20 cellular contexts compared by ENCODE assay signal in genomic region chr19:6032381-6032780, GRCh38.
"Had no signal": no experiment of that assay in that cellular context is flagged by ENCODE, and none has a peak within 500 bp of the region (broad histone marks: within the 10 kb centered on the region; RNA-seq: fewer than 3 reads in every experiment).

No MANE protein-coding gene starts in this region.

- H3K4me3 ChIP-seq: hepatocyte, lower lobe of right lung, prostate gland, right atrium auricular region, suprapubic skin had no signal

- H3K27me3 ChIP-seq: hepatocyte, right atrium auricular region, suprapubic skin had no signal

- H3K4me3 Mint-ChIP-seq: activated CD4-positive, alpha-beta T cell treated with anti-CD3 and anti-CD28 coated beads for 36 hours; activated naive CD4-positive, alpha-beta T cell treated with anti-CD3 and anti-CD28 coated beads, Interleukin-2, amount 50 U/mL, for 24 hours; activated T-cell treated with anti-CD3 and anti-CD28 coated beads, Interleukin-2, amount 50 U/mL, for 24 hours; mesothelial cell of epicardium; nephron; stimulated activated naive CD8-positive, alpha-beta T cell treated with anti-CD3 and anti-CD28 coated beads, Interleukin-15, amount 100 ng/mL, for 72 hours; T-helper 2 cell treated with Interferon-gamma antibody and Interleukin-4, amounts not matched to agents 5 μg/mL and 100 μg/mL, for 36 hours had no signal

- H3K4me1 ChIP-seq: lower lobe of right lung, prostate gland, right atrium auricular region had no signal

- ATAC-seq: activated CD4-positive, alpha-beta T cell treated with anti-CD3 and anti-CD28 coated beads for 36 hours; left cardiac atrium; lower lobe of right lung; stimulated activated naive CD8-positive, alpha-beta T cell treated with anti-CD3 and anti-CD28 coated beads, Interleukin-15, amount 100 ng/mL, for 72 hours had no signal

- H3K9me3 ChIP-seq: lower lobe of right lung, prostate gland, right atrium auricular region, suprapubic skin had no signal

- H3K27ac ChIP-seq: hepatocyte, lower lobe of right lung, prostate gland, right atrium auricular region, suprapubic skin had no signal

- H3K9me3 Mint-ChIP-seq: activated naive CD4-positive, alpha-beta T cell treated with anti-CD3 and anti-CD28 coated beads, Interleukin-2, amount 50 U/mL, for 24 hours; activated T-cell treated with anti-CD3 and anti-CD28 coated beads, Interleukin-2, amount 50 U/mL, for 24 hours; activated T-helper 2 cell treated with anti-CD3 and anti-CD28 coated beads, Interferon-gamma antibody, Interleukin-2, Interleukin-4, amounts not matched to agents 10 μg/mL and 5 μg/mL and 100 μg/mL, durations not matched to agents 14 hours and 24 hours and 36 hours; nephron; stimulated activated naive CD8-positive, alpha-beta T cell treated with anti-CD3 and anti-CD28 coated beads, Interleukin-15, amount 100 ng/mL, for 72 hours; T-helper 2 cell treated with Interferon-gamma antibody and Interleukin-4, amounts not matched to agents 5 μg/mL and 100 μg/mL, for 36 hours had no signal

- H3K36me3 Mint-ChIP-seq: activated naive CD4-positive, alpha-beta T cell treated with anti-CD3 and anti-CD28 coated beads, Interleukin-2, amount 50 U/mL, for 24 hours had no signal

- H3K36me3 ChIP-seq: prostate gland, right atrium auricular region had no signal

- H3K27me3 Mint-ChIP-seq: activated CD4-positive, alpha-beta T cell treated with anti-CD3 and anti-CD28 coated beads for 36 hours; activated naive CD4-positive, alpha-beta T cell treated with anti-CD3 and anti-CD28 coated beads, Interleukin-2, amount 50 U/mL, for 24 hours; activated T-cell treated with anti-CD3 and anti-CD28 coated beads, Interleukin-2, amount 50 U/mL, for 24 hours; stimulated activated naive CD8-positive, alpha-beta T cell treated with anti-CD3 and anti-CD28 coated beads, Interleukin-15, amount 100 ng/mL, for 72 hours had no signal

- H3K27ac Mint-ChIP-seq: activated CD4-positive, alpha-beta T cell treated with anti-CD3 and anti-CD28 coated beads for 36 hours; activated naive CD4-positive, alpha-beta T cell treated with anti-CD3 and anti-CD28 coated beads, Interleukin-2, amount 50 U/mL, for 24 hours; activated T-cell treated with anti-CD3 and anti-CD28 coated beads, Interleukin-2, amount 50 U/mL, for 24 hours; activated T-helper 2 cell treated with anti-CD3 and anti-CD28 coated beads, Interferon-gamma antibody, Interleukin-2, Interleukin-4, amounts not matched to agents 10 μg/mL and 5 μg/mL and 100 μg/mL, durations not matched to agents 14 hours and 24 hours and 36 hours; mesothelial cell of epicardium; stimulated activated naive CD8-positive, alpha-beta T cell treated with anti-CD3 and anti-CD28 coated beads, Interleukin-15, amount 100 ng/mL, for 72 hours; T-helper 2 cell treated with Interferon-gamma antibody and Interleukin-4, amounts not matched to agents 5 μg/mL and 100 μg/mL, for 36 hours had no signal

- DNase-seq: activated CD4-positive, alpha-beta T cell treated with anti-CD3 and anti-CD28 coated beads for 36 hours; activated CD4-positive, alpha-beta T cell treated with anti-CD3 and anti-CD28 coated beads, Interleukin-2, amount 50 U/mL, for 48 hours; left cardiac atrium; nucleus accumbens; small intestine; stimulated activated CD4-positive, alpha-beta T cell treated with anti-CD3 and anti-CD28 coated beads, Interleukin-15, amount 100 ng/mL, for 24 hours; stimulated activated CD4-positive, alpha-beta T cell treated with anti-CD3 and anti-CD28 coated beads, Interleukin-2, amount 100 ng/mL, for 48 hours; stimulated activated naive CD8-positive, alpha-beta T cell treated with anti-CD3 and anti-CD28 coated beads, Interleukin-15, amount 100 ng/mL, for 72 hours; trophoblast cell had no signal

- H3K4me1 Mint-ChIP-seq: activated naive CD4-positive, alpha-beta T cell treated with anti-CD3 and anti-CD28 coated beads, Interleukin-2, amount 50 U/mL, for 24 hours had no signal
